Comparison of ENCODE assay signal across 26 cellular contexts in the genomic region with DNA sequence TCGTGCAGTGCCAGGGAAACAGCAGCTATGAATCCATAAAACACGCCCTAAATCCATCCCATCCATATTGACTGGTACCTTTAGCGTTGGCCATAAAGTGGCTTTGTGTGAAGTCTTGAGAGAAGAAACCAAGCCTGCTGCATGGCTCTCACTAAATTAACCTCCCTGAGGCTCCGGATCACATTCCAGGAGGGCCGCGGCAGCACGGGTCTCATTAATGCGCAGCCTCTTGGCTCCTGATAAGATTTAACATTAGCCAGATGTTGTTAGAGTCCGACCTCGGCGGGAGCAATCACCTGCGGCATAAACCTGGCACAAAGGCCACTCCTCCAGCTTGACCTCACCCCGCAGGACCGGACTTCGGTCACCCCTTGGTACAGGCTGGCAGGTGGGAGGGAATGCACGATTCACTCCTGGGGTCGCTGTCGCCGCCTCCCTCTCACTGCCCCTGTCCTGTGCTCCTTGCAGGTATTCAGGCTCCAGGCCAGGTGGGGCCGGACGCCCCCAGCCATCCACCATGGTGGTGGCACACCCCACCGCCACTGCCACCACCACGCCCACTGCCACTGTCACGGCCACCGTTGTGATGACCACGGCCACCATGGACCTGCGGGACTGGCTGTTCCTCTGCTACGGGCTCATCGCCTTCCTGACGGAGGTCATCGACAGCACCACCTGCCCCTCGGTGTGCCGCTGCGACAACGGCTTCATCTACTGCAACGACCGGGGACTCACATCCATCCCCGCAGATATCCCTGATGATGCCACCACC.
"Had no signal": no experiment of that assay in that cellular context is flagged by ENCODE, and none has a peak within 500 bp of the region (broad histone marks: within the 10 kb centered on the region; RNA-seq: fewer than 3 reads in every experiment).

No MANE protein-coding gene starts in this region.

- FAIRE-seq: keratinocyte had no signal

- H3K27me3 ChIP-seq: neural progenitor cell, ovary, right atrium auricular region, right lobe of liver, thyroid gland, transverse colon, upper lobe of right lung had no signal

- ATAC-seq: left cardiac atrium; natural killer cell; right lobe of liver; stimulated activated effector memory CD8-positive, alpha-beta T cell treated with anti-CD3 and anti-CD28 coated beads, Interleukin-12 subunit alpha, Interleukin-12 subunit beta, amount 100 ng/mL, for 72 hours; stimulated activated naive CD8-positive, alpha-beta T cell treated with anti-CD3 and anti-CD28 coated beads, Interleukin-15, amount 100 ng/mL, for 72 hours; upper lobe of right lung had no signal

- H3K36me3 ChIP-seq: left ventricle myocardium inferior, neural progenitor cell, ovary, right atrium auricular region, right lobe of liver, thyroid gland, transverse colon, upper lobe of right lung had no signal

- H3K4me1 ChIP-seq: right atrium auricular region, right lobe of liver, transverse colon, upper lobe of right lung had no signal

- H3K4me3 ChIP-seq: left ventricle myocardium inferior, lung, neural progenitor cell, ovary, right atrium auricular region, right lobe of liver, thyroid gland, transverse colon, upper lobe of right lung had no signal

- DNase-seq: head of caudate nucleus; hippocampal formation; kidney glomerular epithelial cell; left cardiac atrium; left ventricle myocardium inferior; mesendoderm; naive B cell; natural killer cell; nephron progenitor cell; ovary; right lobe of liver; stimulated activated CD4-positive, alpha-beta T cell treated with anti-CD3 and anti-CD28 coated beads, Interleukin-12 subunit alpha, Interleukin-12 subunit beta, amount 100 ng/mL, for 4 hours; stimulated activated CD4-positive, alpha-beta T cell treated with anti-CD3 and anti-CD28 coated beads, Interleukin-15, amount 100 ng/mL, for 24 hours; stimulated activated CD4-positive, alpha-beta T cell treated with anti-CD3 and anti-CD28 coated beads, Interleukin-2, amount 100 ng/mL, for 24 hours; stimulated activated CD4-positive, alpha-beta T cell treated with anti-CD3 and anti-CD28 coated beads, Interleukin-4, amount 100 ng/mL, for 24 hours; stimulated activated naive CD4-positive, alpha-beta T cell treated with Interleukin-2 at 50 U/mL for 16 hours; stimulated activated naive CD8-positive, alpha-beta T cell treated with anti-CD3 and anti-CD28 coated beads, Interleukin-15, amount 100 ng/mL, for 72 hours; substantia nigra; thyroid gland; transverse colon; upper lobe of right lung had no signal

- H3K27ac ChIP-seq: left ventricle myocardium inferior, neural progenitor cell, ovary, right atrium auricular region, right lobe of liver, thyroid gland, transverse colon, upper lobe of right lung had no signal

- H3K9me3 ChIP-seq: left ventricle myocardium inferior, ovary, right atrium auricular region, right lobe of liver, thyroid gland, transverse colon, upper lobe of right lung had no signal
